ENCODE assay signal across 1 cellular context in the genomic region with DNA sequence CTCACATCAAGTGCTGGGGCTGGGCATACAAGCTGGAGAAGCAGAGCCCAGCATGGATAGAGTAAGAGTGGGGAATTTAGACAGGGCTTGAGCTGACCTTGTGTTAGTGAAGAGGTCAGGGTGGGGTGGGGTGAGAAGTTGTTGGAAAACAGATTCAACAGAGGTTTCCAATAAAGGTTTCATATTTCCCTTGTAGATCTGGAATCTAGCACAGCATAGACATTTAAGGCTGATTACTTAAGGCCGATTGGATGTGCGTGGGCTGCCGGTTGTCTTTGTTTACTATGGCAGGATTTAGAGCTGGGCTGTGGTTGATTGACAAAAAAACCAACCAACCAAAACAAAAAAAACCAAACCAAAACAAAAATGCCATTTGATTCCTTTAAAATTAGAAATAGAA.
TF ChIP-seq lines count a peak whose summit lies in the region.

No MANE protein-coding gene starts in this region.

TF ChIP-seq in HepG2, 621 proteins besides CTCF, POLR2A, EP300 and RAD21 (continued from another document):
- TF ChIP-seq, protein P1, sequence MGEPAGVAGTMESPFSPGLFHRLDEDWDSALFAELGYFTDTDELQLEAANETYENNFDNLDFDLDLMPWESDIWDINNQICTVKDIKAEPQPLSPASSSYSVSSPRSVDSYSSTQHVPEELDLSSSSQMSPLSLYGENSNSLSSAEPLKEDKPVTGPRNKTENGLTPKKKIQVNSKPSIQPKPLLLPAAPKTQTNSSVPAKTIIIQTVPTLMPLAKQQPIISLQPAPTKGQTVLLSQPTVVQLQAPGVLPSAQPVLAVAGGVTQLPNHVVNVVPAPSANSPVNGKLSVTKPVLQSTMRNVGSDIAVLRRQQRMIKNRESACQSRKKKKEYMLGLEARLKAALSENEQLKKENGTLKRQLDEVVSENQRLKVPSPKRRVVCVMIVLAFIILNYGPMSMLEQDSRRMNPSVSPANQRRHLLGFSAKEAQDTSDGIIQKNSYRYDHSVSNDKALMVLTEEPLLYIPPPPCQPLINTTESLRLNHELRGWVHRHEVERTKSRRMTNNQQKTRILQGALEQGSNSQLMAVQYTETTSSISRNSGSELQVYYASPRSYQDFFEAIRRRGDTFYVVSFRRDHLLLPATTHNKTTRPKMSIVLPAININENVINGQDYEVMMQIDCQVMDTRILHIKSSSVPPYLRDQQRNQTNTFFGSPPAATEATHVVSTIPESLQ (CRISPR knock-in tag; conservative IDR thresholded peaks at IDR 0.05), result no peak
- TF ChIP-seq RBM39 (IDR thresholded peaks at IDR 0.05; ENCODE audit: low read depth, low read length, poor library complexity, severe bottlenecking), result no peak
- TF ChIP-seq ZNF3 (CRISPR knock-in tag; IDR thresholded peaks at IDR 0.05), result no peak
- no peak for TF ChIP-seq SNAPC2 (CRISPR knock-in tag; IDR thresholded peaks at IDR 0.05)
- TF ChIP-seq, protein P2, sequence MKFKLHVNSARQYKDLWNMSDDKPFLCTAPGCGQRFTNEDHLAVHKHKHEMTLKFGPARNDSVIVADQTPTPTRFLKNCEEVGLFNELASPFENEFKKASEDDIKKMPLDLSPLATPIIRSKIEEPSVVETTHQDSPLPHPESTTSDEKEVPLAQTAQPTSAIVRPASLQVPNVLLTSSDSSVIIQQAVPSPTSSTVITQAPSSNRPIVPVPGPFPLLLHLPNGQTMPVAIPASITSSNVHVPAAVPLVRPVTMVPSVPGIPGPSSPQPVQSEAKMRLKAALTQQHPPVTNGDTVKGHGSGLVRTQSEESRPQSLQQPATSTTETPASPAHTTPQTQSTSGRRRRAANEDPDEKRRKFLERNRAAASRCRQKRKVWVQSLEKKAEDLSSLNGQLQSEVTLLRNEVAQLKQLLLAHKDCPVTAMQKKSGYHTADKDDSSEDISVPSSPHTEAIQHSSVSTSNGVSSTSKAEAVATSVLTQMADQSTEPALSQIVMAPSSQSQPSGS (CRISPR knock-in tag; IDR thresholded peaks at IDR 0.05), result no peak
- no peak for TF ChIP-seq ZNF543 (CRISPR knock-in tag; IDR thresholded peaks at IDR 0.05)
